1 cellular context compared by ENCODE assay signal in genomic region chr6:75208564-75209431, GRCh38.
TF ChIP-seq lines count a peak whose summit lies in the region.

No MANE protein-coding gene starts in this region.

TF ChIP-seq in GM12878, 131 proteins besides CTCF, POLR2A, EP300 and RAD21 (continued from another document):
- TF ChIP-seq, protein P1, sequence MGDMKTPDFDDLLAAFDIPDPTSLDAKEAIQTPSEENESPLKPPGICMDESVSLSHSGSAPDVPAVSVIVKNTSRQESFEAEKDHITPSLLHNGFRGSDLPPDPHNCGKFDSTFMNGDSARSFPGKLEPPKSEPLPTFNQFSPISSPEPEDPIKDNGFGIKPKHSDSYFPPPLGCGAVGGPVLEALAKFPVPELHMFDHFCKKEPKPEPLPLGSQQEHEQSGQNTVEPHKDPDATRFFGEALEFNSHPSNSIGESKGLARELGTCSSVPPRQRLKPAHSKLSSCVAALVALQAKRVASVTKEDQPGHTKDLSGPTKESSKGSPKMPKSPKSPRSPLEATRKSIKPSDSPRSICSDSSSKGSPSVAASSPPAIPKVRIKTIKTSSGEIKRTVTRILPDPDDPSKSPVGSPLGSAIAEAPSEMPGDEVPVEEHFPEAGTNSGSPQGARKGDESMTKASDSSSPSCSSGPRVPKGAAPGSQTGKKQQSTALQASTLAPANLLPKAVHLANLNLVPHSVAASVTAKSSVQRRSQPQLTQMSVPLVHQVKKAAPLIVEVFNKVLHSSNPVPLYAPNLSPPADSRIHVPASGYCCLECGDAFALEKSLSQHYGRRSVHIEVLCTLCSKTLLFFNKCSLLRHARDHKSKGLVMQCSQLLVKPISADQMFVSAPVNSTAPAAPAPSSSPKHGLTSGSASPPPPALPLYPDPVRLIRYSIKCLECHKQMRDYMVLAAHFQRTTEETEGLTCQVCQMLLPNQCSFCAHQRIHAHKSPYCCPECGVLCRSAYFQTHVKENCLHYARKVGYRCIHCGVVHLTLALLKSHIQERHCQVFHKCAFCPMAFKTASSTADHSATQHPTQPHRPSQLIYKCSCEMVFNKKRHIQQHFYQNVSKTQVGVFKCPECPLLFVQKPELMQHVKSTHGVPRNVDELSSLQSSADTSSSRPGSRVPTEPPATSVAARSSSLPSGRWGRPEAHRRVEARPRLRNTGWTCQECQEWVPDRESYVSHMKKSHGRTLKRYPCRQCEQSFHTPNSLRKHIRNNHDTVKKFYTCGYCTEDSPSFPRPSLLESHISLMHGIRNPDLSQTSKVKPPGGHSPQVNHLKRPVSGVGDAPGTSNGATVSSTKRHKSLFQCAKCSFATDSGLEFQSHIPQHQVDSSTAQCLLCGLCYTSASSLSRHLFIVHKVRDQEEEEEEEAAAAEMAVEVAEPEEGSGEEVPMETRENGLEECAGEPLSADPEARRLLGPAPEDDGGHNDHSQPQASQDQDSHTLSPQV (IDR thresholded peaks at IDR 0.05) = peak; percentile 41; the same call in 1 of the 2 replicates
- 0 out of 2 replicates have a peak, but pooled peaks have one; percentile 30 for TF ChIP-seq YY1 (IDR thresholded peaks at IDR 0.05; ENCODE audit: low read depth, low read length)
- TF ChIP-seq RUNX3 (IDR thresholded peaks at IDR 0.05; ENCODE audit: low read length) = 0 out of 2 replicates have a peak, but pooled peaks have one; percentile 14
- TF ChIP-seq, protein P2, sequence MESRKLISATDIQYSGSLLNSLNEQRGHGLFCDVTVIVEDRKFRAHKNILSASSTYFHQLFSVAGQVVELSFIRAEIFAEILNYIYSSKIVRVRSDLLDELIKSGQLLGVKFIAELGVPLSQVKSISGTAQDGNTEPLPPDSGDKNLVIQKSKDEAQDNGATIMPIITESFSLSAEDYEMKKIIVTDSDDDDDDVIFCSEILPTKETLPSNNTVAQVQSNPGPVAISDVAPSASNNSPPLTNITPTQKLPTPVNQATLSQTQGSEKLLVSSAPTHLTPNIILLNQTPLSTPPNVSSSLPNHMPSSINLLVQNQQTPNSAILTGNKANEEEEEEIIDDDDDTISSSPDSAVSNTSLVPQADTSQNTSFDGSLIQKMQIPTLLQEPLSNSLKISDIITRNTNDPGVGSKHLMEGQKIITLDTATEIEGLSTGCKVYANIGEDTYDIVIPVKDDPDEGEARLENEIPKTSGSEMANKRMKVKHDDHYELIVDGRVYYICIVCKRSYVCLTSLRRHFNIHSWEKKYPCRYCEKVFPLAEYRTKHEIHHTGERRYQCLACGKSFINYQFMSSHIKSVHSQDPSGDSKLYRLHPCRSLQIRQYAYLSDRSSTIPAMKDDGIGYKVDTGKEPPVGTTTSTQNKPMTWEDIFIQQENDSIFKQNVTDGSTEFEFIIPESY (IDR thresholded peaks at IDR 0.05) = no peak
- no peak for TF ChIP-seq SPI1 (IDR thresholded peaks at IDR 0.05; ENCODE audit: borderline replicate concordance, insufficient read depth, low read depth, low read length)
- 0 out of 2 replicates have a peak, but pooled peaks have one; percentile 20 for TF ChIP-seq MTA2 (IDR thresholded peaks at IDR 0.05; ENCODE audit: low read depth)
- no peak for TF ChIP-seq ZZZ3 (IDR thresholded peaks at IDR 0.05; ENCODE audit: control insufficient read depth, insufficient read length, low read depth)
- 0 out of 2 replicates have a peak, but pooled peaks have one; percentile 31 for TF ChIP-seq HCFC1 (IDR thresholded peaks at IDR 0.05; ENCODE audit: low read length)
- no peak for TF ChIP-seq ZSCAN29 (IDR thresholded peaks at IDR 0.05)
TF ChIP-seq in GM12878: peak in this region for 15.
